ENCODE assay signal across 20 cellular contexts in the genomic region with DNA sequence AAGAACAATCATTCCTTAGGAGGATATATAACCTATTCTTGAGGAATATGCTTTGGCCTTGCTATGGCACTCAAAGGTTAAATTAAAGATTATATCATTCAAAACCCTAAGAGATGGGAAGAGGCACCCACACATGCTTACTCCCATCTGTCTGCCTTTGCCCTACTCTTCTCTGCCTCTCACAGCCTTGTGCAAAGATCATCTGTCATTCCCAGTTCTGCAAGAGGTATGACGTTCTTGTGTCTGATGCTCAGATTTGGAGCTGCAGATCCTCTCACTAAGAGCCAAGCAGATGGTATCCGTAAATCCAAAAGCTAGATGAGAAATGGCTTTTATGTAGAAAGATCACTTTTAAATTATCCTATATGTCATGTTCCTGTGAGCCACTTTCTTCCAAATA.
DNase-seq lines count a peak whose midpoint lies in the region; FAIRE-seq and TF ChIP-seq lines count a peak whose summit lies in the region.
"Had no signal": no experiment of that assay in that cellular context is flagged by ENCODE, and none has a peak within 500 bp of the region (broad histone marks: within the 10 kb centered on the region; RNA-seq: fewer than 3 reads in every experiment).

No MANE protein-coding gene starts in this region.

- no peaks in the 10 kb centered on the region for H3K4me1 Mint-ChIP-seq in CD8-positive, alpha-beta memory T cell
- H3K4me1 Mint-ChIP-seq: CD14-positive monocyte; CD4-positive, alpha-beta memory T cell; GM23338 had no signal

- H4K91ac ChIP-seq in H1 (replicated peaks; ENCODE audit: insufficient read length, low read length), result no peak overlapping the region

- H3K27ac ChIP-seq in H1 (ENCODE audit: low read depth, low read length), result no peak overlapping the region
- no peak overlapping the region for H3K27ac ChIP-seq in CD8-positive, alpha-beta memory T cell (ENCODE audit: low read depth, low read length)
- H3K27ac ChIP-seq: 22Rv1, A549, BLaER1 had no signal

- no peak for TF ChIP-seq CTCF in H1 (IDR thresholded peaks at IDR 0.05; ENCODE audit: control extremely low read depth in 1 of 3, insufficient read depth in 1 of 3, low read depth in 1 of 3, low read length in 3 of 3)

- H2BK15ac ChIP-seq in H1 (ENCODE audit: low read length), result no peak overlapping the region

- FAIRE-seq in H1 (lab: Jason Lieb, UNC), result no peak
- FAIRE-seq: A549 had no signal

- H4K5ac ChIP-seq in H1 (ENCODE audit: insufficient read length, low read depth, low read length), result no peak overlapping the region

- no peak overlapping the region for H3K14ac ChIP-seq in H1 (ENCODE audit: insufficient read length)

- H3K27me3 Mint-ChIP-seq in CD8-positive, alpha-beta memory T cell, result peaks cover 4 to 20% of the 10 kb centered on the region in 2 donors

- no peaks in the 10 kb centered on the region for H3K79me1 ChIP-seq in H1 (ENCODE audit: low read depth, low read length)

- no peaks in the 10 kb centered on the region for H3K36me3 Mint-ChIP-seq in CD8-positive, alpha-beta memory T cell
- H3K36me3 Mint-ChIP-seq: CD14-positive monocyte; CD4-positive, alpha-beta memory T cell had no signal

- H4K20me1 ChIP-seq in H1 (replicated peaks in 1 of 2; ENCODE audit: control insufficient read depth in 1 of 2, insufficient read depth in 2 of 2, low read length in 2 of 2), result no peaks in the 10 kb centered on the region
- H4K20me1 ChIP-seq: BLaER1 had no signal

- no peaks in the 10 kb centered on the region for H3K36me3 ChIP-seq in H1 (ENCODE audit: control insufficient read depth in 2 of 4, insufficient read depth in 4 of 4, low read length in 3 of 4)
- no peaks in the 10 kb centered on the region for H3K36me3 ChIP-seq in CD8-positive, alpha-beta memory T cell (ENCODE audit: insufficient read depth, low read length)
- H3K36me3 ChIP-seq: BLaER1 had no signal

- no peak overlapping the region for H3K4me3 Mint-ChIP-seq in CD8-positive, alpha-beta memory T cell
- H3K4me3 Mint-ChIP-seq: CD14-positive monocyte; CD4-positive, alpha-beta memory T cell; GM23338; HFFc6 had no signal

- DNase-seq in DMS 273 (lab: John Stamatoyannopoulos, UW; ENCODE audit: unreplicated experiment), result peak; percentile 23
- DNase-seq in DMS 273 treated with DMSO at 0.1 percent for 48 hours (lab: John Stamatoyannopoulos, UW), result no peak
- peak; percentile 25 for DNase-seq in NCI-H69 (lab: John Stamatoyannopoulos, UW)
- DNase-seq in H1 (ENCODE audit: low read depth in 1 of 2, low spot score in 2 of 2), result no peak
- peak; percentile 67 for DNase-seq in putamen (ENCODE audit: low spot score)
- no peak for DNase-seq in central memory CD4-positive, alpha-beta T cell
- no peak for DNase-seq in HUDEP-2 (lab: John Stamatoyannopoulos, UW; ENCODE audit: unreplicated experiment in 76 of 76)
- no peak for DNase-seq in CD8-positive, alpha-beta memory T cell
- DNase-seq: AML-193; Calu3; CD4-positive, alpha-beta memory T cell; DMS79 treated with DMSO at 0.1 percent for 48 hours; GF-D8; H7; HFFc6 had no signal

- H3K79me2 ChIP-seq in H1 (ENCODE audit: control insufficient read depth in 1 of 2, insufficient read depth in 2 of 2, low read length in 2 of 2), result no peaks in the 10 kb centered on the region

- H2BK12ac ChIP-seq in H1 (ENCODE audit: low read depth, low read length), result no peak overlapping the region

- H3K9me3 ChIP-seq in H1 (ENCODE audit: insufficient read depth in 2 of 2, low read depth in 1 of 2, low read length in 1 of 2), result no peaks in the 10 kb centered on the region
- no peaks in the 10 kb centered on the region for H3K9me3 ChIP-seq in CD8-positive, alpha-beta memory T cell (ENCODE audit: low read length)
- H3K9me3 ChIP-seq: A549, BLaER1 had no signal

- H3K4me3 ChIP-seq in H1 (ENCODE audit: extremely low read depth in 1 of 4, insufficient read depth in 2 of 4, low read depth in 3 of 4, low read length in 4 of 4), result no peak overlapping the region
- no peak overlapping the region for H3K4me3 ChIP-seq in CD8-positive, alpha-beta memory T cell (ENCODE audit: low read length)
- H3K4me3 ChIP-seq: A549, BLaER1, GM23338 had no signal

- H3K4me1 ChIP-seq in H1 (replicated peaks in 1 of 4; ENCODE audit: control insufficient read depth in 3 of 4, insufficient read depth in 4 of 4, low read length in 3 of 4), result no peaks in the 10 kb centered on the region
- H3K4me1 ChIP-seq in CD8-positive, alpha-beta memory T cell (ENCODE audit: insufficient read depth, low read length), result no peaks in the 10 kb centered on the region
- H3K4me1 ChIP-seq: A549, BLaER1 had no signal

- no peak for TF ChIP-seq EP300 in H1 (IDR thresholded peaks at IDR 0.05; ENCODE audit: borderline replicate concordance in 1 of 2, low read depth in 2 of 2, low read length in 2 of 2)

- H3K23me2 ChIP-seq in H1 (ENCODE audit: low read depth, low read length), result no peaks in the 10 kb centered on the region

- H3K27me3 ChIP-seq in H1 (replicated peaks in 1 of 4; ENCODE audit: control insufficient read depth in 3 of 4, extremely low read depth in 1 of 4, insufficient read depth in 3 of 4, low read length in 3 of 4), result no peaks in the 10 kb centered on the region
- no peaks in the 10 kb centered on the region for H3K27me3 ChIP-seq in CD8-positive, alpha-beta memory T cell (ENCODE audit: insufficient read depth, low read length, poor library complexity, severe bottlenecking)
- H3K27me3 ChIP-seq: BLaER1 had no signal

- CTCF ChIA-PET in H1 (lab: Charles Lee; ENCODE audit: partially characterized antibody), result interaction anchor here (1.7 to 2.1 kb wide), 2 partner anchors 10 to 13 kb away, joined by 3 to 4 read pairs; no protein-coding TSS in a partner anchor
- CTCF ChIA-PET in CD8-positive, alpha-beta memory T cell (lab: Charles Lee), result no interaction called here

- WGBS in H1 (ENCODE audit: extremely low coverage in 1 of 2, insufficient coverage in 1 of 2, insufficient read length in 1 of 2, insufficient replicate concordance in 2 of 2, low coverage in 1 of 2, low lambda C conversion rate in 2 of 2, missing lambda C conversion rate in 1 of 2), 2 experiments, result 87% methylated on average over 2 of the region's 2 CpGs; no CpG with 5 or more reads in 1 of the 2 experiments

- H2AFZ ChIP-seq in H1 (ENCODE audit: low read length), result no peak overlapping the region
- H2AFZ ChIP-seq: GM23338 had no signal

- no peak overlapping the region for H2AK5ac ChIP-seq in H1 (ENCODE audit: low read depth, low read length)

- H3K9ac ChIP-seq in H1 (replicated peaks in 1 of 4; ENCODE audit: extremely low read depth in 1 of 4, low read depth in 3 of 4, low read length in 3 of 4), result no peak overlapping the region
- H3K9ac ChIP-seq: BLaER1 had no signal

- no peak overlapping the region for H3K27ac Mint-ChIP-seq in CD8-positive, alpha-beta memory T cell
- H3K27ac Mint-ChIP-seq: CD14-positive monocyte; CD4-positive, alpha-beta memory T cell; GM23338; HFFc6 had no signal

- H3K4ac ChIP-seq in H1 (replicated peaks; ENCODE audit: insufficient read length, low read depth, low read length), result no peak overlapping the region

- no peak overlapping the region for H2BK5ac ChIP-seq in H1 (ENCODE audit: low read depth, low read length)

- no peaks in the 10 kb centered on the region for H3K9me3 Mint-ChIP-seq in CD8-positive, alpha-beta memory T cell
- H3K9me3 Mint-ChIP-seq: CD4-positive, alpha-beta memory T cell; GM23338; HFFc6 had no signal

- POLR2A ChIA-PET in H1 (lab: Charles Lee; ENCODE audit: partially characterized antibody), result no interaction called here
- POLR2A ChIA-PET in CD8-positive, alpha-beta memory T cell (lab: Charles Lee), result no interaction called here

- H4K8ac ChIP-seq in H1 (ENCODE audit: extremely low read depth, insufficient read depth, low read length), result no peak overlapping the region

- H3K56ac ChIP-seq in H1 (replicated peaks; ENCODE audit: insufficient read length, low read depth, low read length), result no peak overlapping the region

- no peak overlapping the region for H2BK20ac ChIP-seq in H1 (ENCODE audit: low read length)

- H3K23ac ChIP-seq in H1 (ENCODE audit: insufficient read length), result no peak overlapping the region

- H2BK120ac ChIP-seq in H1 (replicated peaks; ENCODE audit: low read depth, low read length), result no peak overlapping the region

- H3K18ac ChIP-seq in H1 (ENCODE audit: extremely low read depth, low read length), result 0 out of 2 replicates have a peak overlapping the region, but pooled peaks have one; percentile 20

- H3K4me2 ChIP-seq in H1 (ENCODE audit: insufficient read depth in 1 of 2, low read depth in 2 of 2, low read length in 2 of 2), result no peak overlapping the region
- H3K4me2 ChIP-seq: A549, BLaER1, GM23338 had no signal

- TF ChIP-seq POLR2A in H1 (IDR thresholded peaks at IDR 0.05; ENCODE audit: control extremely low read depth in 1 of 2, low read depth in 2 of 2, low read length in 2 of 2), result no peak

- no peak for TF ChIP-seq RAD21 in H1 (IDR thresholded peaks at IDR 0.05 in 1 of 2, conservative IDR thresholded peaks at IDR 0.05 in 1 of 2; ENCODE audit: low read depth in 2 of 2, low read length in 2 of 2)

TF ChIP-seq in H1, 55 proteins besides CTCF, POLR2A, EP300 and RAD21 (continues in another document):
- no peak for TF ChIP-seq KDM5A (IDR thresholded peaks at IDR 0.05; ENCODE audit: low read length)

Comparison
In these comparisons a context has a peak if more than half of its experiments do, and no peak if none do; other contexts are left out.
1. DNase-seq: peak in DMS 273 (single experiment), NCI-H69 (single experiment) and putamen (single experiment); none in DMS 273 treated with DMSO at 0.1 percent for 48 hours (single experiment), H1 (0 of 2), central memory CD4-positive, alpha-beta T cell (single experiment), HUDEP-2 (0 of 76) and CD8-positive, alpha-beta memory T cell (0 of 5).